ENCODE assay signal across 14 cellular contexts in the genomic region with DNA sequence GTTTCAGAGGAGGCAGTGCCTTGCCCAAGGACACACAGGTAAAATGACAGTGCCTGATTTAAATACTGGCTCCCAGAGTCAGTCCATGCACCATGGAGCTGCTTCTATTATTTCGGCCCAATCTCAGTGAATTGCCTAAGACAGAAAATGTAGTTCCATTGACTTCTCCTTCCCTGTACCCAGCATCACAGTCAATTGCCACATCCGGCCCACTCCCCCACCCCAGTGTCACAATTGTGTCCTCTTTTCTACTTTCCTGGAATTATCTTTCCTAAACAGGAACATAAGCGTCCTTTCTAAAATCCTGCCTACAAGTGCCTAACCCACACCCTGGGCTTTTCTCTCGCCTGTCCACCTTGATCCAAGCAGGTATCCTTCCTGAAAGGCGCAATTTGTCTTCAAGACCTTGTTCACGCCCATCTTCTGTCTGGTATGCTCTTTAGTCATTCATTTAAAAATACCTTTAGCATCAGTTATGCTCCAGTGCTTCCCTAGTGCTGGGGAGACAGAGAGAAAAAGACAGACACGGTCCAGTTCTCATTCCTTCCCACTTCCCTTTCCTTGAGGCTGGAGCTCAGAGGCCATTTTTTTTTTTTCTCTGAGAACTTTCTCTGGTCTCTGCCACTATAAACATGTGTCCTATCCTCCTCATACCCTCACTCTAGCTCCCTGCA.
"Had no signal": no experiment of that assay in that cellular context is flagged by ENCODE, and none has a peak within 500 bp of the region (broad histone marks: within the 10 kb centered on the region; RNA-seq: fewer than 3 reads in every experiment).

No MANE protein-coding gene starts in this region.

- H3K4me1 Mint-ChIP-seq: mesothelial cell of epicardium; stimulated activated naive CD8-positive, alpha-beta T cell treated with anti-CD3 and anti-CD28 coated beads, Interleukin-15, amount 100 ng/mL, for 72 hours had no signal

- H3K9me3 Mint-ChIP-seq: mesothelial cell of epicardium; stimulated activated naive CD8-positive, alpha-beta T cell treated with anti-CD3 and anti-CD28 coated beads, Interleukin-15, amount 100 ng/mL, for 72 hours had no signal

- H3K9me3 ChIP-seq: adrenal gland, colonic mucosa, heart right ventricle, pancreas, thoracic aorta had no signal

- H3K4me1 ChIP-seq: adrenal gland, colonic mucosa, heart right ventricle, pancreas had no signal

- H3K36me3 ChIP-seq: adrenal gland, colonic mucosa, heart right ventricle, pancreas, thoracic aorta had no signal

- H3K27ac Mint-ChIP-seq: mesothelial cell of epicardium; stimulated activated naive CD8-positive, alpha-beta T cell treated with anti-CD3 and anti-CD28 coated beads, Interleukin-15, amount 100 ng/mL, for 72 hours had no signal

- DNase-seq: activated CD4-positive, alpha-beta T cell treated with anti-CD3 and anti-CD28 coated beads, Interleukin-2, amount 50 U/mL, for 1 hour; activated naive CD4-positive, alpha-beta T cell treated with anti-CD3 and anti-CD28 coated beads, Interleukin-2, amount 50 U/mL, for 16 hours; activated T-cell treated with anti-CD3 and anti-CD28 coated beads, Interleukin-2, amount 50 U/mL, for 1 hour; adrenal gland; caudate nucleus; colonic mucosa; effector CD4-positive, alpha-beta T cell; heart right ventricle; pancreas; retina; stimulated activated CD4-positive, alpha-beta T cell treated with anti-CD3 and anti-CD28 coated beads, Interleukin-4, amount 100 ng/mL, for 4 hours; stimulated activated naive CD8-positive, alpha-beta T cell treated with anti-CD3 and anti-CD28 coated beads, Interleukin-15, amount 100 ng/mL, for 72 hours had no signal

- H3K27me3 Mint-ChIP-seq: stimulated activated naive CD8-positive, alpha-beta T cell treated with anti-CD3 and anti-CD28 coated beads, Interleukin-15, amount 100 ng/mL, for 72 hours had no signal

- H3K4me3 ChIP-seq: adrenal gland, colonic mucosa, heart right ventricle, pancreas, thoracic aorta had no signal

- H3K4me3 Mint-ChIP-seq: mesothelial cell of epicardium; stimulated activated naive CD8-positive, alpha-beta T cell treated with anti-CD3 and anti-CD28 coated beads, Interleukin-15, amount 100 ng/mL, for 72 hours had no signal

- H3K27ac ChIP-seq: adrenal gland, colonic mucosa, heart right ventricle, pancreas, thoracic aorta had no signal

- H3K27me3 ChIP-seq: adrenal gland, colonic mucosa, heart right ventricle, pancreas had no signal

- H3K36me3 Mint-ChIP-seq: mesothelial cell of epicardium had no signal

- ATAC-seq: heart right ventricle; pancreas; stimulated activated naive CD8-positive, alpha-beta T cell treated with anti-CD3 and anti-CD28 coated beads, Interleukin-15, amount 100 ng/mL, for 72 hours had no signal
